8 cellular contexts compared by ENCODE assay signal in the genomic region with DNA sequence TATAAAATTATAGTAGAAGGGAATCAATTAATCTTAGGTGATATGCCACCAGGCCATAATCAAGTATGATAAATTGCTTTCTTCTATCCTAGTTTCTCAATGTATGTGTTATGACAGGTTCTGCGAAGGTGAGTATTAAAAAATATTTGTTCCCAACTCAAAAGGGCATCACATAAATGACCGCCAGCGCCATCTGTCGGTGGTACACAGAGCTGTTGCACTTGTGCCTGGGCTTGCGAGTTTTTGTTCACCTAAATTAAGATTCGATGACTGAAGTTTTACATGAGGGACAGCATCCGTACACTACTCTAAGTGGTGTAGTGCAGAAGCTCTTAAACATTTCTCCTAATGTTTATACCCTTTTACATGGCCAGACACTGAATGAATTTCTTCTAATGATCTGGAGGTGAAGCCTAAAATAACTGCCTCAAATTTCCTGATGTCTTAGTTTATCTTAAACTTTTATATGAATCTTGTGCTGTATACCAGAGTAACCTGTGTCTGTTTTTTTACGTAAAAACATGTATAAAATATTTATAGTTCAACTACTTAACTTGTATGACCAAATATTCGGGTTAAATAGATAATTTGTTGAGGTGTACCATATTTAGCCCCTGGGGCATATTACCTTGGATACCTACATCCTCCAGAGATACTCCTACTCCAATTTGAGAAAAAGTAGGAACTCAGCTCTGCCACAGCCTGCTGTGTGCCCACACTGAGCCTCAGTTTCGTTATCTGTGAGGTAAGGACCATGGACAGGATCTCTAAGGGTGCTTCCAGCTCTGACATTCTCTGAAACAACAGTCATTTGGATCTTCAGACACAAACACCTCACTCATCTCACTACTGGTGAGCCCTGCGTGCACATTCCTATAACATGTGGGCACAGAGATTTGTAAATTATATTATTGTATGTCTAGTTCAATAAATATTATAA.
A peak's percentile ranks its signal among the peaks of the same experiment; 100 is the strongest.
DNase-seq lines count a peak whose midpoint lies in the region; ATAC-seq and TF ChIP-seq lines count a peak whose summit lies in the region.

No MANE protein-coding gene starts in this region.

- no peak overlapping the region for H3K4me2 ChIP-seq in neural cell (ENCODE audit: low read length)

- TF ChIP-seq CTCF in neural cell (IDR thresholded peaks at IDR 0.05; ENCODE audit: poor library complexity, severe bottlenecking) = peak; percentile 64
- no peak for TF ChIP-seq CTCF in natural killer cell (IDR thresholded peaks at IDR 0.05)

- TF ChIP-seq EP300 in neural cell (conservative IDR thresholded peaks at IDR 0.05; ENCODE audit: poor library complexity, severe bottlenecking) = no peak

- intact Hi-C loops in natural killer cell (cut with micrococcal nuclease) = no loop called here

- H3K4me1 Mint-ChIP-seq in natural killer cell = no peaks in the 10 kb centered on the region

- H3K27ac ChIP-seq in neural cell (ENCODE audit: low read length) = no peak overlapping the region

- H3K4me3 ChIP-seq in neural cell (ENCODE audit: low read length) = no peak overlapping the region

- H3K9ac ChIP-seq in neural cell (ENCODE audit: low read length) = no peak overlapping the region

- H3F3A ChIP-seq in neural cell (ENCODE audit: insufficient read depth, low read length, poor library complexity, severe bottlenecking) = no peaks in the 10 kb centered on the region

- no peak overlapping the region for H2AFZ ChIP-seq in neural cell (ENCODE audit: low read depth, low read length)

- H3K27me3 Mint-ChIP-seq in natural killer cell (ENCODE audit: low read depth in 2 of 2) = no peaks in the 10 kb centered on the region

- no peaks in the 10 kb centered on the region for H3K79me2 ChIP-seq in neural cell (replicated peaks; ENCODE audit: insufficient read depth, low read length)

- no peaks in the 10 kb centered on the region for H3K9me3 ChIP-seq in neural cell (ENCODE audit: low read length)

- TF ChIP-seq RAD21 in neural cell (conservative IDR thresholded peaks at IDR 0.05) = peak; percentile 62

- no peaks in the 10 kb centered on the region for H4K20me1 ChIP-seq in neural cell (ENCODE audit: insufficient read depth)

- H3K36me3 ChIP-seq in neural cell (ENCODE audit: insufficient read depth, low read length) = no peaks in the 10 kb centered on the region

- no peak overlapping the region for H3K27ac Mint-ChIP-seq in natural killer cell

- DNase-seq in NCI-H510A treated with DMSO at 0.1 percent for 48 hours (lab: John Stamatoyannopoulos, UW) = peak; percentile 17
- DNase-seq in NCI-H510A (lab: John Stamatoyannopoulos, UW) = no peak
- peak; percentile 62 for DNase-seq in RPMI8226
- no peak for DNase-seq in natural killer cell

- no peaks in the 10 kb centered on the region for H3K27me3 ChIP-seq in neural cell (ENCODE audit: insufficient read depth, low read depth, low read length)

- ATAC-seq in HG03439 (IDR thresholded peaks at IDR 0.05; ENCODE audit: unreplicated experiment) (peak; percentile 63), esophagus mucosa (peak; percentile 60), HG03460 (IDR thresholded peaks at IDR 0.05; ENCODE audit: unreplicated experiment) (no peak), natural killer cell (no peak)

- H3K9me2 ChIP-seq in neural cell (ENCODE audit: insufficient read depth, low read length) = no peaks in the 10 kb centered on the region

- no peaks in the 10 kb centered on the region for H3K36me3 Mint-ChIP-seq in natural killer cell

- no peaks in the 10 kb centered on the region for H3K9me3 Mint-ChIP-seq in natural killer cell

- H3K4me3 Mint-ChIP-seq in natural killer cell = no peak overlapping the region

TF ChIP-seq in neural cell, 6 proteins besides CTCF, POLR2A, EP300 and RAD21:
- no peak for TF ChIP-seq TAF1 (IDR thresholded peaks at IDR 0.05; ENCODE audit: low read depth)
- TF ChIP-seq SMC3 (conservative IDR thresholded peaks at IDR 0.05; ENCODE audit: poor library complexity) = peak; percentile 60

Comparison
In these comparisons a context has a peak if more than half of its experiments do, and no peak if none do; other contexts are left out.
1. DNase-seq: peak in NCI-H510A treated with DMSO at 0.1 percent for 48 hours (single experiment) and RPMI8226 (single experiment); none in NCI-H510A (single experiment) and natural killer cell (single experiment).
2. ATAC-seq: peak in HG03439 (single experiment) and esophagus mucosa (single experiment); none in HG03460 (single experiment) and natural killer cell (0 of 3).